In the genomic region with DNA sequence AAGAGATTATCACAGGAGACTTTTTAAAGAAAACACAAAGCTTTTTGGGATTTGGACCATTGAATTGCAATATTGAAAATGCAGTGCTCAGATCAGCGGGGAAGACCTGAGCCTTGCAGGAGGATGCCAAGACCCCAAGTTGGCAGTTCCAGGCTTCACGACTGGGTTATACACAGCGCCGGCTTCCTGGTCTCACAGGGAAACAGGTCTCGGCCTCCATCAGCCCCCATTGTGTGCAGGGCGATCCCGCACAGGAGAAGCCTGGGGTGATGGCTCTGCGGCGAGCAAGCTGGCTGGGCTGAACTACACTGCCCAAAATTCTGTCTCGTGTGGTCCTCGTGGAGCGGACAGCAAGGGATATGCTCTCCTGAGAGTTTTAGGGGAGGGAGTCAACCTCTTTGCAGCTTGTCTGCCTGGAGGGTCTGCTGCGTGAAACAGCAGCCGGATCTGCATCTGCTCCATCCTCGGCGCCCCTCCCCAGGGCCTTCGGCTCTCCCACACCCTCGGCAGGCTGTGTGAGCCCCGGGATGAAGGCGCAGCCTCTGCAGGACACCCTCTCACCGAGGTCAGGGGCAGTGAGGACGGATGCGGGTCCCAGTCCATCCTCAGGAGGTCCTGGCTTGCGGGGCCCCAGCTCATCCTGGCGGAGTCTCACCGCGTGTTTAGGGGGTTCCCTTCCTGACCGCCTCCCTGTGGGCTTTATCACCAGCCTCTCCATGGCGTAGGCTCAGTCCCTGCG, we compare ENCODE assay signal across 19 cellular contexts.
DNase-seq lines count a peak whose midpoint lies in the region; ATAC-seq and TF ChIP-seq lines count a peak whose summit lies in the region.
"Had no signal": no experiment of that assay in that cellular context is flagged by ENCODE, and none has a peak within 500 bp of the region (broad histone marks: within the 10 kb centered on the region; RNA-seq: fewer than 3 reads in every experiment).

No MANE protein-coding gene starts in this region.

- no peak overlapping the region for H2BK12ac ChIP-seq in neuronal stem cell (ENCODE audit: low read length)

- dilution Hi-C loops in mammary epithelial cell (cut with HindIII; ENCODE audit: low sequenced_read_pairs): loop anchor here (10.0 kb wide), 1 partner anchor 1077 kb away; no protein-coding TSS in a partner anchor

- no peak overlapping the region for H4K91ac ChIP-seq in neuronal stem cell (ENCODE audit: low read depth, low read length, poor library complexity)

- H4K20me1 ChIP-seq in mammary epithelial cell (ENCODE audit: insufficient read depth, low read length): no peaks in the 10 kb centered on the region

- H3K4me3 ChIP-seq in neuronal stem cell (ENCODE audit: low read length in 2 of 2) (no peak overlapping the region), mammary epithelial cell (replicated peaks in 1 of 3; ENCODE audit: insufficient read depth in 1 of 3, low read depth in 2 of 3, low read length in 3 of 3) (no peak overlapping the region)

- H4K8ac ChIP-seq in neuronal stem cell (ENCODE audit: low read depth, low read length): no peak overlapping the region

- H2BK120ac ChIP-seq in neuronal stem cell (ENCODE audit: low read depth, low read length): no peak overlapping the region

- no TSS peak for BruUV-seq in mammary epithelial cell (replicated peaks; lab: Mats Ljungman, UMichigan)

- H2AFZ ChIP-seq in neuronal stem cell (ENCODE audit: low read length) (no peak overlapping the region), mammary epithelial cell (ENCODE audit: low read depth, low read length) (no peak overlapping the region)

- no peak overlapping the region for H3K14ac ChIP-seq in neuronal stem cell (ENCODE audit: low read length)

- no peak overlapping the region for H2AK5ac ChIP-seq in neuronal stem cell (ENCODE audit: low read depth, low read length)

- no peak overlapping the region for H3K27ac Mint-ChIP-seq in activated CD8-positive, alpha-beta memory T cell treated with anti-CD3 and anti-CD28 coated beads, Interleukin-2, amount 10 ng/mL, durations not matched to agents 7 days and 5 days
- H3K27ac Mint-ChIP-seq in type B pancreatic cell: no peak overlapping the region
- H3K27ac Mint-ChIP-seq: CD8-positive, alpha-beta T cell had no signal

- no peaks in the 10 kb centered on the region for H3K4me1 Mint-ChIP-seq in activated CD8-positive, alpha-beta memory T cell treated with anti-CD3 and anti-CD28 coated beads, Interleukin-2, amount 10 ng/mL, durations not matched to agents 7 days and 5 days
- H3K4me1 Mint-ChIP-seq in type B pancreatic cell (ENCODE audit: unreplicated experiment): no peaks in the 10 kb centered on the region

- in situ Hi-C loops in mammary epithelial cell (cut with MboI; ENCODE audit: low sequenced_read_pairs in 2 of 2): loop anchor here in 1 of 2 donors (10.0 kb wide), 1 partner anchor 277 kb away; no protein-coding TSS in a partner anchor

- DNase-seq in activated CD8-positive, alpha-beta memory T cell treated with anti-CD3 and anti-CD28 coated beads for 24 hours: peak; percentile 47
- DNase-seq in activated CD8-positive, alpha-beta memory T cell treated with anti-CD3 and anti-CD28 coated beads, Interleukin-2, amount 50 U/mL, for 4 hours: no peak
- peak; percentile 29 for DNase-seq in activated CD8-positive, alpha-beta memory T cell treated with anti-CD3 and anti-CD28 coated beads, Interleukin-2, amount 10 ng/mL, durations not matched to agents 7 days and 5 days
- DNase-seq in neuronal stem cell (ENCODE audit: low spot score) (no peak), type B pancreatic cell (ENCODE audit: extremely low spot score, unreplicated experiment) (peak; percentile 58), amniotic stem cell (lab: John Stamatoyannopoulos, UW) (no peak), mammary epithelial cell (no peak), occipital lobe (lab: John Stamatoyannopoulos, UW) (no peak)
- DNase-seq: 8988T, DMS79 treated with DMSO at 0.1 percent for 48 hours, HCEC 1CT, KBM-7, MV-4-11, NCI-H1436 treated with DMSO at 0.1 percent for 48 hours, NCI-H2081, NCI-H510A treated with DMSO at 0.1 percent for 48 hours, NCI-H82 had no signal

- H3K36me3 ChIP-seq in neuronal stem cell (replicated peaks in 1 of 2; ENCODE audit: control insufficient read depth in 2 of 2, insufficient read depth in 2 of 2, low read length in 2 of 2) (no peaks in the 10 kb centered on the region), mammary epithelial cell (ENCODE audit: insufficient read depth, low read length) (no peaks in the 10 kb centered on the region)

- no peak overlapping the region for H3K4me3 Mint-ChIP-seq in activated CD8-positive, alpha-beta memory T cell treated with anti-CD3 and anti-CD28 coated beads, Interleukin-2, amount 10 ng/mL, durations not matched to agents 7 days and 5 days
- no peak overlapping the region for H3K4me3 Mint-ChIP-seq in type B pancreatic cell
- H3K4me3 Mint-ChIP-seq: CD8-positive, alpha-beta T cell had no signal

- H3K9ac ChIP-seq in neuronal stem cell (ENCODE audit: low read depth, low read length, poor library complexity) (no peak overlapping the region), mammary epithelial cell (ENCODE audit: insufficient read depth, low read length) (no peak overlapping the region)

- peak overlapping the region; percentile 13 for H3K18ac ChIP-seq in neuronal stem cell (ENCODE audit: low read length)

- no peaks in the 10 kb centered on the region for H3K9me3 ChIP-seq in neuronal stem cell (replicated peaks in 1 of 2; ENCODE audit: control insufficient read depth in 2 of 2, insufficient read depth in 1 of 2, low read depth in 1 of 2, low read length in 2 of 2)
- no peaks in the 10 kb centered on the region for H3K9me3 ChIP-seq in mammary epithelial cell (replicated peaks; ENCODE audit: insufficient read depth, low read length)

- peaks cover 0 to 11% (median 0%) of the 10 kb centered on the region in 3 experiments for H3K27me3 ChIP-seq in neuronal stem cell (ENCODE audit: control insufficient read depth in 3 of 3, insufficient read depth in 3 of 3, low read depth in 1 of 3, low read length in 3 of 3)
- no peaks in the 10 kb centered on the region for H3K27me3 ChIP-seq in mammary epithelial cell (ENCODE audit: insufficient read depth, low read length)

- intact Hi-C loops in mammary epithelial cell (cut with micrococcal nuclease): no loop called here

- H3K4me2 ChIP-seq in neuronal stem cell (ENCODE audit: insufficient read depth, low read length, poor library complexity, severe bottlenecking) (no peak overlapping the region), mammary epithelial cell (ENCODE audit: insufficient read depth, low read depth, low read length) (no peak overlapping the region)

- no CpG with 5 or more reads among the region's 30 CpGs for WGBS in neuronal stem cell (ENCODE audit: extremely low coverage in 2 of 2, insufficient read length in 2 of 2, insufficient replicate concordance in 1 of 2), 2 donors
- WGBS in mammary epithelial cell (ENCODE audit: low coverage, missing lambda C conversion rate): 86% methylated on average over 14 of the region's 30 CpGs

- no peak overlapping the region for H3K23ac ChIP-seq in neuronal stem cell (ENCODE audit: low read depth, low read length, poor library complexity)

- no peak for TF ChIP-seq CTCF in type B pancreatic cell (conservative IDR thresholded peaks at IDR 0.05)
- TF ChIP-seq CTCF in mammary epithelial cell (conservative IDR thresholded peaks at IDR 0.05 in 1 of 2, IDR thresholded peaks at IDR 0.05 in 1 of 2; ENCODE audit: extremely low read depth in 1 of 2, insufficient read depth in 1 of 2, low read depth in 1 of 2, low read length in 2 of 2): no peak

- peaks cover 8% of the 10 kb centered on the region for H3K27me3 Mint-ChIP-seq in activated CD8-positive, alpha-beta memory T cell treated with anti-CD3 and anti-CD28 coated beads, Interleukin-2, amount 10 ng/mL, durations not matched to agents 7 days and 5 days
- peaks cover 32% of the 10 kb centered on the region for H3K27me3 Mint-ChIP-seq in type B pancreatic cell

- no peaks in the 10 kb centered on the region for H3K79me2 ChIP-seq in mammary epithelial cell (ENCODE audit: insufficient read depth, low read length)

- H3K4me1 ChIP-seq in neuronal stem cell (ENCODE audit: control insufficient read depth in 2 of 2, insufficient read depth in 1 of 2, low read depth in 1 of 2, low read length in 2 of 2): no peaks in the 10 kb centered on the region
- no peaks in the 10 kb centered on the region for H3K4me1 ChIP-seq in mammary epithelial cell (ENCODE audit: insufficient read depth, low read length)

- ATAC-seq in activated CD8-positive, alpha-beta memory T cell treated with anti-CD3 and anti-CD28 coated beads, Interleukin-2, amount 10 ng/mL, durations not matched to agents 7 days and 5 days: no peak
- ATAC-seq: CD8-positive, alpha-beta T cell; Right ventricle myocardium inferior had no signal

- H3K27ac ChIP-seq in neuronal stem cell (replicated peaks; ENCODE audit: low read length) (no peak overlapping the region), mammary epithelial cell (ENCODE audit: insufficient read depth, low read depth, low read length) (no peak overlapping the region)

- H3K79me1 ChIP-seq in neuronal stem cell (ENCODE audit: low read depth, low read length): no peaks in the 10 kb centered on the region

- no peak overlapping the region for H2BK15ac ChIP-seq in neuronal stem cell (ENCODE audit: low read length)

- CTCF ChIA-PET in activated CD8-positive, alpha-beta memory T cell treated with anti-CD3 and anti-CD28 coated beads, Interleukin-2, amount 10 ng/mL, durations not matched to agents 7 days and 5 days (lab: Charles Lee): no interaction called here
- CTCF ChIA-PET in mammary epithelial cell (lab: Charles Lee; ENCODE audit: low non-redundant PET): no interaction called here

- H2BK5ac ChIP-seq in neuronal stem cell (ENCODE audit: low read length): no peak overlapping the region

- no peak overlapping the region for H3K4ac ChIP-seq in neuronal stem cell (ENCODE audit: low read length)

- no peaks in the 10 kb centered on the region for H3K9me3 Mint-ChIP-seq in activated CD8-positive, alpha-beta memory T cell treated with anti-CD3 and anti-CD28 coated beads, Interleukin-2, amount 10 ng/mL, durations not matched to agents 7 days and 5 days (ENCODE audit: low read depth)
- H3K9me3 Mint-ChIP-seq in type B pancreatic cell: no peaks in the 10 kb centered on the region
- H3K9me3 Mint-ChIP-seq: CD8-positive, alpha-beta T cell had no signal

- no peaks in the 10 kb centered on the region for H3K36me3 Mint-ChIP-seq in activated CD8-positive, alpha-beta memory T cell treated with anti-CD3 and anti-CD28 coated beads, Interleukin-2, amount 10 ng/mL, durations not matched to agents 7 days and 5 days
- H3K36me3 Mint-ChIP-seq in type B pancreatic cell: no peaks in the 10 kb centered on the region
- H3K36me3 Mint-ChIP-seq: CD8-positive, alpha-beta T cell had no signal

Comparison
In these comparisons a context has a peak if more than half of its experiments do, and no peak if none do; other contexts are left out.
1. DNase-seq: peak in activated CD8-positive, alpha-beta memory T cell treated with anti-CD3 and anti-CD28 coated beads for 24 hours (single experiment), activated CD8-positive, alpha-beta memory T cell treated with anti-CD3 and anti-CD28 coated beads, Interleukin-2, amount 10 ng/mL, durations not matched to agents 7 days and 5 days (single experiment) and type B pancreatic cell (single experiment); none in activated CD8-positive, alpha-beta memory T cell treated with anti-CD3 and anti-CD28 coated beads, Interleukin-2, amount 50 U/mL, for 4 hours (single experiment), neuronal stem cell (single experiment), amniotic stem cell (single experiment), mammary epithelial cell (single experiment) and occipital lobe (single experiment).